Comparison of ENCODE assay signal across 8 cellular contexts in the genomic region with DNA sequence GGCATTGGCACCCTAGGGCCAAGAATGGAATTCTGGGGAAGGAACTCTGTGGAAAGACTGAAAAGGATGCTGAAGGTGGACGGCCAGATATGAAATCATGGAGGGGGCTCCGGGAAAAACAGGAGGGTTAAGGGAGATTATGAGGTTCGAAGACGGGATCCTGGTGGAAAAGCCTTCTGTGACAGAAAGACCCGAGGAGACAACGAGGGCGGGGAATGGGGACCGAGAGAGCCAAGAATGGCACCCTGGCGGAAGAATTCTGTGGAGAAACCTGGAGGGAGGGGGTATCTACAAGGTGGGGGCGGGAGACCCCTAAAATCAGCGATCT. TPM values are rescaled to one million over a fixed set of nuclear protein-coding genes. Genes with fewer than 3 reads are reported as not detected.
DNase-seq lines count a peak whose midpoint lies in the region; ATAC-seq and TF ChIP-seq lines count a peak whose summit lies in the region.

No MANE protein-coding gene starts in this region.

- no peaks in the 10 kb centered on the region for H3K4me1 ChIP-seq in endodermal cell (ENCODE audit: control insufficient read depth, insufficient read depth, low read length)

- H3K4me1 Mint-ChIP-seq in endodermal cell = peaks cover 11% of the 10 kb centered on the region

- H3K4me3 Mint-ChIP-seq in endodermal cell = peak overlapping the region; percentile 95

- no peaks in the 10 kb centered on the region for H3K9me3 Mint-ChIP-seq in endodermal cell

- H3K27me3 ChIP-seq in GM06990 (replicated peaks; ENCODE audit: control insufficient read depth, insufficient read depth, low read length) (no peaks in the 10 kb centered on the region), MG63 (no peaks in the 10 kb centered on the region), endodermal cell (ENCODE audit: control insufficient read depth, insufficient read depth, low read length, poor library complexity, severe bottlenecking) (no peaks in the 10 kb centered on the region)

- peaks cover 50% of the 10 kb centered on the region for H3K36me3 Mint-ChIP-seq in endodermal cell (ENCODE audit: low read depth)

- H3K36me3 ChIP-seq in GM06990 (ENCODE audit: control insufficient read depth, insufficient read depth, low read length) = peaks cover 11% of the 10 kb centered on the region
- peaks cover 22% of the 10 kb centered on the region for H3K36me3 ChIP-seq in MG63
- H3K36me3 ChIP-seq in endodermal cell (ENCODE audit: control insufficient read depth, insufficient read depth, low read length) = peaks cover 53% of the 10 kb centered on the region

- H3K9ac ChIP-seq in endodermal cell (ENCODE audit: extremely low read depth, low read length, poor library complexity, severe bottlenecking) = peak overlapping the region; percentile 79

- no peak for DNase-seq in GM06990 (ENCODE audit: extremely low read depth, insufficient read length)
- DNase-seq in MG63 = no peak
- DNase-seq in endodermal cell = no peak
- peak; percentile 6 for DNase-seq in pons (ENCODE audit: low spot score)
- DNase-seq in NCI-H446 (lab: John Stamatoyannopoulos, UW) = no peak
- DNase-seq in epidermal melanocyte (ENCODE audit: insufficient read length, low spot score) = no peak

- no peak overlapping the region for H3K27ac ChIP-seq in endodermal cell (ENCODE audit: low read depth, low read length)

- no peaks in the 10 kb centered on the region for H3K9me3 ChIP-seq in MG63
- H3K9me3 ChIP-seq in endodermal cell (ENCODE audit: control insufficient read depth, low read length) = no peaks in the 10 kb centered on the region

- peak overlapping the region; percentile 99 for H3K4me3 ChIP-seq in GM06990 (replicated peaks; ENCODE audit: low read depth, low read length)
- H3K4me3 ChIP-seq in MG63 = peak overlapping the region; percentile 88
- peak overlapping the region; percentile 94 for H3K4me3 ChIP-seq in endodermal cell (ENCODE audit: low read length)

- WGBS in endodermal cell (ENCODE audit: insufficient coverage in 1 of 2, insufficient read length in 1 of 2), 2 experiments = 0 to 1% methylated on average over 10 to 11 of the region's 11 CpGs

- peak overlapping the region; percentile 100 for H3K27ac Mint-ChIP-seq in endodermal cell

- TF ChIP-seq CTCF in GM06990 (IDR thresholded peaks at IDR 0.05; ENCODE audit: insufficient read depth, low read length, poor library complexity, severe bottlenecking) (no peak), endodermal cell (conservative IDR thresholded peaks at IDR 0.05) (no peak)

- H3K27me3 Mint-ChIP-seq in endodermal cell (ENCODE audit: insufficient read depth) = no peaks in the 10 kb centered on the region

- ATAC-seq in GM18519 (IDR thresholded peaks at IDR 0.05; ENCODE audit: low FRiP score, unreplicated experiment) (no peak), HG03378 (IDR thresholded peaks at IDR 0.05; ENCODE audit: unreplicated experiment) (no peak)

RNA-seq across cellular contexts. Expression of gene TRMT6, which starts 0.4 kb away (rescaled TPM):
- total RNA-seq in MG63 (2014; rRNA removed; shearing (Covaris generic); ENCODE audit: low replicate concordance) = 14.6 and 16.3 TPM in 2 replicates
- 10 to 100 TPM; 16.9 to 19.1 TPM for total RNA-seq in endodermal cell
- 17.9 TPM for polyA plus RNA-seq in endodermal cell (2013, experiment 1 of 2)
- 15.4 TPM for polyA plus RNA-seq in endodermal cell (2013, experiment 2 of 2)

RNA-seq across cellular contexts. Expression of gene MCM8, which starts 0.5 kb away (rescaled TPM):
- 11.1 and 15.9 TPM in 2 replicates for total RNA-seq in MG63 (2014; rRNA removed; shearing (Covaris generic); ENCODE audit: low replicate concordance)
- 10 to 100 TPM; 26.1 to 43.0 TPM for total RNA-seq in endodermal cell
- polyA plus RNA-seq in endodermal cell (2013, experiment 1 of 2) = 22.6 TPM
- 21.9 TPM for polyA plus RNA-seq in endodermal cell (2013, experiment 2 of 2)

RNA-seq across cellular contexts. Expression of gene CHGB, which starts 38.6 kb away (rescaled TPM):
- total RNA-seq in MG63 (2014; rRNA removed; shearing (Covaris generic); ENCODE audit: low replicate concordance) = not detected in 2 replicates
- under 1 TPM in 1 of 2 donors, not detected in 1; 0.46 TPM for total RNA-seq in endodermal cell
- polyA plus RNA-seq in endodermal cell (2013, experiment 1 of 2) = 4.0 TPM
- polyA plus RNA-seq in endodermal cell (2013, experiment 2 of 2) = 3.6 TPM

RNA-seq across cellular contexts. Expression of gene CRLS1, which starts 56.0 kb away (rescaled TPM):
- total RNA-seq in MG63 (2014; rRNA removed; shearing (Covaris generic); ENCODE audit: low replicate concordance) = 37.4 and 40.1 TPM in 2 replicates
- 10 to 100 TPM; 39.0 to 54.5 TPM for total RNA-seq in endodermal cell
- polyA plus RNA-seq in endodermal cell (2013, experiment 1 of 2) = 49.5 TPM
- polyA plus RNA-seq in endodermal cell (2013, experiment 2 of 2) = 50.0 TPM
